Comparison of ENCODE assay signal across 16 cellular contexts in genomic region chr12:101982307-101982706, GRCh38.
A peak's percentile ranks its signal among the peaks of the same experiment; 100 is the strongest.
DNase-seq lines count a peak whose midpoint lies in the region; ATAC-seq and TF ChIP-seq lines count a peak whose summit lies in the region.
"Had no signal": no experiment of that assay in that cellular context is flagged by ENCODE, and none has a peak within 500 bp of the region (broad histone marks: within the 10 kb centered on the region; RNA-seq: fewer than 3 reads in every experiment).

No MANE protein-coding gene starts in this region.

- no peaks in the 10 kb centered on the region for H3K27me3 ChIP-seq in esophagus muscularis mucosa

- H3K27ac ChIP-seq in esophagus muscularis mucosa (replicated peaks in 1 of 4), result peak overlapping the region; percentile 20 to 56 (median 36)

- no peak overlapping the region for H3K4me3 ChIP-seq in esophagus muscularis mucosa
- H3K4me3 ChIP-seq: HAP-1 had no signal

- no peaks in the 10 kb centered on the region for H3K9me3 ChIP-seq in esophagus muscularis mucosa
- H3K9me3 ChIP-seq: HAP-1 had no signal

- H3K36me3 ChIP-seq in esophagus muscularis mucosa, result no peaks in the 10 kb centered on the region
- H3K36me3 ChIP-seq: HAP-1 had no signal

- H3K4me1 ChIP-seq in esophagus muscularis mucosa, result peaks cover 0 to 16% (median 13%) of the 10 kb centered on the region in 4 donors
- H3K4me1 ChIP-seq: HAP-1 had no signal

- TF ChIP-seq POLR2A in esophagus muscularis mucosa (IDR thresholded peaks at IDR 0.05; ENCODE audit: low read depth), result no peak

- peak; percentile 38 for ATAC-seq in Right ventricle myocardium superior (ENCODE audit: poor library complexity)
- ATAC-seq in left ventricle myocardium superior, result peak; percentile 59

- TF ChIP-seq EP300 in esophagus muscularis mucosa (IDR thresholded peaks at IDR 0.05), result no peak

- no peak for TF ChIP-seq CTCF in esophagus muscularis mucosa (IDR thresholded peaks at IDR 0.05)

- no peak for DNase-seq in Right ventricle myocardium superior
- DNase-seq in cardiac septum (ENCODE audit: low spot score), result no peak
- DNase-seq in esophagus muscularis mucosa (ENCODE audit: extremely low spot score), result no peak
- no peak for DNase-seq in left ventricle myocardium superior
- no peak for DNase-seq in HUDEP-2 (lab: John Stamatoyannopoulos, UW; ENCODE audit: unreplicated experiment in 76 of 76)
- DNase-seq in activated effector memory CD4-positive, alpha-beta T cell treated with anti-CD3 and anti-CD28 coated beads, Interleukin-2, amount 50 U/mL, for 16 hours, result no peak
- DNase-seq: C1 segment of cervical spinal cord; Calu3; CD4-positive, alpha-beta memory T cell; COR-L47; DMS53; DMS79 treated with DMSO at 0.1 percent for 48 hours; GF-D8; GOT3; HFFc6 had no signal

- 50% methylated on average over 5 of the region's 5 CpGs for WGBS in esophagus muscularis mucosa

- intact Hi-C loops in Right ventricle myocardium superior (cut with DNase I) (no loop called here), cardiac septum (cut with DNase I) (no loop called here), esophagus muscularis mucosa (cut with DNase I) (no loop called here), left ventricle myocardium superior (cut with micrococcal nuclease) (no loop called here)
